In genomic region chrX:15790766-15791380, GRCh38 we compare ENCODE assay signal across 8 cellular contexts. TPM values are rescaled to one million over a fixed set of nuclear protein-coding genes. Genes with fewer than 3 reads are reported as not detected.
A peak's percentile ranks its signal among the peaks of the same experiment; 100 is the strongest.
DNase-seq lines count a peak whose midpoint lies in the region; ATAC-seq and TF ChIP-seq lines count a peak whose summit lies in the region.

No MANE protein-coding gene starts in this region.

- TF ChIP-seq EP300 in tibial nerve (IDR thresholded peaks at IDR 0.05) = no peak

- WGBS in tibial nerve, 2 donors = 3 to 10% methylated on average over 15 to 19 of the region's 19 CpGs

- ATAC-seq in GM19351 (IDR thresholded peaks at IDR 0.05; ENCODE audit: unreplicated experiment) (peak; percentile 29), HG03521 (IDR thresholded peaks at IDR 0.05; ENCODE audit: unreplicated experiment) (peak; percentile 13)

- H3K4me3 Mint-ChIP-seq in chondrocyte (ENCODE audit: unreplicated experiment) = no peak overlapping the region

- TF ChIP-seq CTCF in astrocyte of the cerebellum (IDR thresholded peaks at IDR 0.05; ENCODE audit: low read depth, low read length, missing control alignments) (no peak), tibial nerve (IDR thresholded peaks at IDR 0.05) (no peak), GM10248 (IDR thresholded peaks at IDR 0.05; ENCODE audit: control extremely low read depth, extremely low read depth, low read depth, missing control alignments) (no peak), chondrocyte (IDR thresholded peaks at IDR 0.05) (no peak)

- POLR2A ChIA-PET in GM10248 (lab: Yijun Ruan, JAX) = no interaction called here

- no peaks in the 10 kb centered on the region for H3K9me3 Mint-ChIP-seq in chondrocyte (ENCODE audit: low read depth)

- H3K4me1 ChIP-seq in tibial nerve = peaks cover 0 to 24% (median 3%) of the 10 kb centered on the region in 4 donors

- CTCF ChIA-PET in GM10248 (lab: Yijun Ruan, JAX) = interaction anchor here (1.0 to 1.7 kb wide), 2 partner anchors 8 to 26 kb away, joined by 3 to 5 read pairs; no protein-coding TSS in a partner anchor

- H3K27ac ChIP-seq in tibial nerve = peak overlapping the region; percentile 41 to 86 (median 74)

- peaks cover 0 to 5% (median 0%) of the 10 kb centered on the region in 3 donors for H3K36me3 ChIP-seq in tibial nerve

- TF ChIP-seq POLR2A in tibial nerve (IDR thresholded peaks at IDR 0.05) = no peak

- peak; percentile 7 to 11 for DNase-seq in AML-193 (lab: John Stamatoyannopoulos, UW)
- DNase-seq in astrocyte of the cerebellum (ENCODE audit: low read depth) = no peak
- DNase-seq in kidney tubule cell (ENCODE audit: low spot score) = peak; percentile 46
- no peak for DNase-seq in tibial nerve (ENCODE audit: low spot score in 2 of 2)
- no peak for DNase-seq in GM10248 (ENCODE audit: extremely low spot score)
- DNase-seq in chondrocyte (ENCODE audit: low spot score) = no peak

- peak overlapping the region; percentile 75 for H3K4me3 ChIP-seq in astrocyte of the cerebellum (ENCODE audit: low read depth, low read length)
- peak overlapping the region; percentile 58 to 79 (median 69) for H3K4me3 ChIP-seq in tibial nerve

- peaks cover 2% of the 10 kb centered on the region for H3K36me3 Mint-ChIP-seq in chondrocyte (ENCODE audit: low read depth)

- in situ Hi-C loops in astrocyte of the cerebellum (cut with HindIII; ENCODE audit: low sequenced_read_pairs) = no loop called here

- no peaks in the 10 kb centered on the region for H3K27me3 ChIP-seq in tibial nerve

- no peaks in the 10 kb centered on the region for H3K27me3 Mint-ChIP-seq in chondrocyte (ENCODE audit: low read depth)

- peaks cover 5% of the 10 kb centered on the region for H3K4me1 Mint-ChIP-seq in chondrocyte (ENCODE audit: low read depth)

- no peak overlapping the region for H3K27ac Mint-ChIP-seq in chondrocyte (ENCODE audit: unreplicated experiment)

- no peaks in the 10 kb centered on the region for H3K9me3 ChIP-seq in tibial nerve

RNA-seq across cellular contexts. Expression of gene ZRSR2, which starts 0.6 kb away (rescaled TPM):
- 10 to 100 TPM in 2 of 4 donors, 1 to 10 TPM in 2; 2.4 to 12.8 (median 9.3) TPM for total RNA-seq in tibial nerve
- 12.2 to 21.4 TPM (median 13.9 TPM) in 3 replicates for total RNA-seq in chondrocyte

RNA-seq across cellular contexts. Expression of gene CA5B, which starts 52.8 kb away (rescaled TPM):
- total RNA-seq in tibial nerve = 10 to 100 TPM in 3 of 4 donors, 1 to 10 TPM in 1; 9.6 to 17.6 (median 12.5) TPM
- total RNA-seq in chondrocyte = 4.5 to 7.9 TPM (median 7.5 TPM) in 3 replicates

Comparison
In these comparisons a context has a peak if more than half of its experiments do, and no peak if none do; other contexts are left out.
1. DNase-seq: peak in AML-193 (2 of 2) and kidney tubule cell (single experiment); none in astrocyte of the cerebellum (single experiment), tibial nerve (0 of 2), GM10248 (single experiment) and chondrocyte (single experiment).